1 cellular context compared by ENCODE assay signal in genomic region chr6:136763716-136764521, GRCh38.
TF ChIP-seq lines count a peak whose summit lies in the region.

No MANE protein-coding gene starts in this region.

TF ChIP-seq in GM12878, 131 proteins besides CTCF, POLR2A, EP300 and RAD21 (continued from another document and continues in another):
- TF ChIP-seq BCLAF1 (IDR thresholded peaks at IDR 0.05) = no peak
- no peak for TF ChIP-seq EGR1 (IDR thresholded peaks at IDR 0.05; ENCODE audit: borderline replicate concordance in 1 of 2, low read depth in 2 of 2, low read length in 2 of 2)
- no peak for TF ChIP-seq SUPT20H (IDR thresholded peaks at IDR 0.05; ENCODE audit: borderline replicate concordance, control insufficient read depth, low read depth, low read length)
- TF ChIP-seq ZSCAN29 (IDR thresholded peaks at IDR 0.05) = no peak
- no peak; the same call in 1 of the 2 replicates for TF ChIP-seq PML (IDR thresholded peaks at IDR 0.05; ENCODE audit: low read length)
- TF ChIP-seq ZNF24 (IDR thresholded peaks at IDR 0.05) = no peak
- no peak for TF ChIP-seq RELB (IDR thresholded peaks at IDR 0.05; ENCODE audit: low read depth)
- no peak for TF ChIP-seq CREB1 (IDR thresholded peaks at IDR 0.05; ENCODE audit: low read depth)
- TF ChIP-seq LARP7 (IDR thresholded peaks at IDR 0.05) = no peak
- no peak for TF ChIP-seq USF1 (IDR thresholded peaks at IDR 0.05; ENCODE audit: borderline replicate concordance, extremely low read length, insufficient read depth, low read depth, low read length)
- TF ChIP-seq NR2F1 (conservative IDR thresholded peaks at IDR 0.05) = peak; percentile 79
- no peak for TF ChIP-seq ZNF274 (IDR thresholded peaks at IDR 0.05; ENCODE audit: insufficient read depth, insufficient read length)
- no peak for TF ChIP-seq HSF1 (IDR thresholded peaks at IDR 0.05; ENCODE audit: low read depth, low read length)
- no peak for TF ChIP-seq RBBP5 (conservative IDR thresholded peaks at IDR 0.05)
- TF ChIP-seq SPI1 (IDR thresholded peaks at IDR 0.05; ENCODE audit: borderline replicate concordance, insufficient read depth, low read depth, low read length) = peak; percentile 91
- TF ChIP-seq EZH2 (IDR thresholded peaks at IDR 0.05; ENCODE audit: borderline replicate concordance, control insufficient read depth, low read depth, low read length) = no peak
- TF ChIP-seq FOXK2 (IDR thresholded peaks at IDR 0.05) = no peak
- TF ChIP-seq ATF7 (IDR thresholded peaks at IDR 0.05; ENCODE audit: low read depth) = peak; percentile 60
- TF ChIP-seq TARDBP (IDR thresholded peaks at IDR 0.05; ENCODE audit: borderline replicate concordance) = no peak
- no peak for TF ChIP-seq ELK1 (IDR thresholded peaks at IDR 0.05; ENCODE audit: low read depth, low read length)
- TF ChIP-seq ZBTB4 (CRISPR knock-in tag; IDR thresholded peaks at IDR 0.05) = no peak
- no peak for TF ChIP-seq EED (IDR thresholded peaks at IDR 0.05; ENCODE audit: low read depth)
- TF ChIP-seq RB1 (IDR thresholded peaks at IDR 0.05; ENCODE audit: borderline replicate concordance) = no peak
- TF ChIP-seq JUNB (IDR thresholded peaks at IDR 0.05) = no peak
- no peak for TF ChIP-seq SMC3 (IDR thresholded peaks at IDR 0.05; ENCODE audit: borderline replicate concordance, low read length)
- no peak; the same call in 1 of the 2 replicates for TF ChIP-seq CREM (IDR thresholded peaks at IDR 0.05; ENCODE audit: low read depth)
- TF ChIP-seq TAF1 (IDR thresholded peaks at IDR 0.05; ENCODE audit: borderline replicate concordance, low read depth, low read length) = 0 out of 2 replicates have a peak, but pooled peaks have one; percentile 14
- no peak for TF ChIP-seq STAT1 (conservative IDR thresholded peaks at IDR 0.05)
- TF ChIP-seq BCL3 (IDR thresholded peaks at IDR 0.05; ENCODE audit: borderline replicate concordance, insufficient read depth, low read depth, low read length, poor library complexity, severe bottlenecking) = no peak
- no peak for TF ChIP-seq SIN3A (IDR thresholded peaks at IDR 0.05; ENCODE audit: low read depth, low read length)
- peak; percentile 37; the same call in 1 of the 2 replicates for TF ChIP-seq ZBED1 (IDR thresholded peaks at IDR 0.05; ENCODE audit: borderline replicate concordance)
- TF ChIP-seq MEF2B (IDR thresholded peaks at IDR 0.05; ENCODE audit: partially characterized antibody, poor library complexity, severe bottlenecking) = no peak
- peak in 1 of 2 experiments; percentile 14; a peak in 1 of 4 replicates for TF ChIP-seq BHLHE40 (IDR thresholded peaks at IDR 0.05; ENCODE audit: borderline replicate concordance in 1 of 2, low read depth in 2 of 2, low read length in 1 of 2)
- TF ChIP-seq GABPA (IDR thresholded peaks at IDR 0.05; ENCODE audit: low read depth) = no peak
- no peak for TF ChIP-seq REST (IDR thresholded peaks at IDR 0.05; ENCODE audit: low read depth, low read length)
- TF ChIP-seq KLF5 (IDR thresholded peaks at IDR 0.05; ENCODE audit: partially characterized antibody) = no peak
- no peak for TF ChIP-seq FOXM1 (IDR thresholded peaks at IDR 0.05; ENCODE audit: low read depth, low read length)
- no peak for TF ChIP-seq MTA3 (IDR thresholded peaks at IDR 0.05; ENCODE audit: borderline replicate concordance, low read length)
- TF ChIP-seq ATF3 (IDR thresholded peaks at IDR 0.05; ENCODE audit: borderline replicate concordance, extremely low read depth, low read depth, low read length) = no peak
- TF ChIP-seq MYB (IDR thresholded peaks at IDR 0.05; ENCODE audit: borderline replicate concordance, low read depth, low read length) = no peak
- TF ChIP-seq PRDM15 (CRISPR knock-in tag; IDR thresholded peaks at IDR 0.05) = no peak
